In the genomic region with DNA sequence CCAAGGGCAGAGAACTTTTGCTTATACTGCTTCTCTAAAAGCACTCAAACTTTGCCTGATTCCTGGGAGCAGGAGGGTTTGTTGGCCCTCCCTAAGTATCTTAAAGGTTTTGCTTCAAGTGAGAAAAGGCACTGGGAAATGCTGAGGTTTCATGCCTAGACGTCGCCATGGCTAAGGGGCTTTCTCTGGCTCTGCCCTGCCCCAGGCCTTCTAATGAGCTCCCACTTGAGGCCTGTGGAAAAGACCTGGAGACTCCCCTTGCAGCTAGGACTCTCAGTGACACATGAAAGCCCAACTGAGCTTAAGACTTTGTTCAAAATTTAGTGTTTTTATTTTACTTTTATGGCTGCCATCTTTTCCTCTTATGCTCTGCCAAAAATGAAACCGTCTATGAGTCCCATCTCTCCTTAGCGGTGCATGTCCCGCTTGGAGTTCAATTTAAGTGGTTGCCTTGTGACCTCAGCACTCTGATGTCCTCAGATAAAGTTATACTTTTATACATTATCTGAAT, we compare ENCODE assay signal across 22 cellular contexts. TPM values are rescaled to one million over a fixed set of nuclear protein-coding genes. Genes with fewer than 3 reads are reported as not detected.
DNase-seq lines count a peak whose midpoint lies in the region; ATAC-seq and TF ChIP-seq lines count a peak whose summit lies in the region.
"Had no signal": no experiment of that assay in that cellular context is flagged by ENCODE, and none has a peak within 500 bp of the region (broad histone marks: within the 10 kb centered on the region; RNA-seq: fewer than 3 reads in every experiment).

No MANE protein-coding gene starts in this region.

- peak overlapping the region; percentile 70 for H3K4me3 Mint-ChIP-seq in activated naive CD4-positive, alpha-beta T cell treated with anti-CD3 and anti-CD28 coated beads, Interleukin-2, amount 50 U/mL, for 24 hours
- H3K4me3 Mint-ChIP-seq: stimulated activated memory B cell treated with anti-CD40 and anti-IgM and Interleukin-4, amounts not matched to agents 10 μg/mL and 1 μg/mL and 100 μg/mL, for 72 hours had no signal

- peaks cover 2% of the 10 kb centered on the region for H3K36me3 Mint-ChIP-seq in activated naive CD4-positive, alpha-beta T cell treated with anti-CD3 and anti-CD28 coated beads, Interleukin-2, amount 50 U/mL, for 24 hours
- H3K36me3 Mint-ChIP-seq: stimulated activated memory B cell treated with anti-CD40 and anti-IgM and Interleukin-4, amounts not matched to agents 10 μg/mL and 1 μg/mL and 100 μg/mL, for 72 hours had no signal

- intact Hi-C loops in dorsolateral prefrontal cortex (cut with DNase I), result loop anchor here in 1 of 2 donors (10.0 kb wide), 1 partner anchor 50 kb away; a partner anchor contains a TSS

- H3K9me3 ChIP-seq in mononuclear cell (ENCODE audit: low read depth, low read length) (no peaks in the 10 kb centered on the region), thymus (ENCODE audit: control insufficient read depth) (peaks cover 1% of the 10 kb centered on the region)
- H3K9me3 ChIP-seq: HAP-1, left ventricle myocardium inferior, psoas muscle, thoracic aorta had no signal

- no peak for TF ChIP-seq CTCF in dorsolateral prefrontal cortex (IDR thresholded peaks at IDR 0.05 in 54 of 56, conservative IDR thresholded peaks at IDR 0.05 in 2 of 56; ENCODE audit: low read depth in 1 of 56, partially characterized antibody in 56 of 56)

- H3K4me3 ChIP-seq in mononuclear cell (ENCODE audit: low read length) (peak overlapping the region; percentile 36), thymus (ENCODE audit: low read length) (peak overlapping the region; percentile 38), dorsolateral prefrontal cortex (no peak overlapping the region)
- H3K4me3 ChIP-seq: HAP-1, left ventricle myocardium inferior, psoas muscle, thoracic aorta had no signal

- no peaks in the 10 kb centered on the region for H3K36me3 ChIP-seq in thymus (ENCODE audit: control insufficient read depth, insufficient read depth)
- H3K36me3 ChIP-seq: HAP-1, left ventricle myocardium inferior, thoracic aorta had no signal

- peak overlapping the region; percentile 92 for H3K27ac ChIP-seq in thymus (ENCODE audit: low read depth)
- H3K27ac ChIP-seq in dorsolateral prefrontal cortex, result no peak overlapping the region
- H3K27ac ChIP-seq: left ventricle myocardium inferior, psoas muscle, thoracic aorta had no signal

- peaks cover 3% of the 10 kb centered on the region for H3K4me1 ChIP-seq in mononuclear cell (ENCODE audit: insufficient read depth, low read length)
- H3K4me1 ChIP-seq in thymus (ENCODE audit: control insufficient read depth, insufficient read depth, low read length), result peaks cover 25% of the 10 kb centered on the region
- H3K4me1 ChIP-seq: HAP-1, left ventricle myocardium inferior, psoas muscle had no signal

- DNase-seq in activated naive CD4-positive, alpha-beta T cell treated with anti-CD3 and anti-CD28 coated beads, Interleukin-2, amount 50 U/mL, for 16 hours, result no peak
- DNase-seq in activated CD8-positive, alpha-beta memory T cell treated with anti-CD3 and anti-CD28 coated beads, Interleukin-2, amount 50 U/mL, for 4 hours, result peak; percentile 30
- no peak for DNase-seq in dorsolateral prefrontal cortex
- no peak for DNase-seq in NCI-H345 treated with DMSO at 0.1 percent for 48 hours (lab: John Stamatoyannopoulos, UW; ENCODE audit: unreplicated experiment)
- DNase-seq: activated CD4-positive, CD25-positive, alpha-beta regulatory T cell; C1 segment of cervical spinal cord; hippocampal formation; left ventricle myocardium inferior; NCI-H1048; NCI-H187; NCI-H748 treated with DMSO at 0.1 percent for 48 hours; psoas muscle; stimulated activated CD4-positive, alpha-beta T cell treated with anti-CD3 and anti-CD28 coated beads, Interleukin-1b, Interleukin-23, amount 100 ng/mL, for 48 hours; T1000 had no signal

- 24% methylated on average over 5 of the region's 5 CpGs for WGBS in thymus

- ATAC-seq in GM21825 (IDR thresholded peaks at IDR 0.05; ENCODE audit: unreplicated experiment), result no peak
- ATAC-seq: psoas muscle; Right ventricle myocardium inferior; stimulated activated memory B cell treated with anti-CD40 and anti-IgM and Interleukin-4, amounts not matched to agents 10 μg/mL and 1 μg/mL and 100 μg/mL, for 72 hours had no signal

- H3K27me3 Mint-ChIP-seq in activated naive CD4-positive, alpha-beta T cell treated with anti-CD3 and anti-CD28 coated beads, Interleukin-2, amount 50 U/mL, for 24 hours, result no peaks in the 10 kb centered on the region

- no peak overlapping the region for H3K27ac Mint-ChIP-seq in activated naive CD4-positive, alpha-beta T cell treated with anti-CD3 and anti-CD28 coated beads, Interleukin-2, amount 50 U/mL, for 24 hours
- H3K27ac Mint-ChIP-seq: stimulated activated memory B cell treated with anti-CD40 and anti-IgM and Interleukin-4, amounts not matched to agents 10 μg/mL and 1 μg/mL and 100 μg/mL, for 72 hours had no signal

- H3K4me1 Mint-ChIP-seq in activated naive CD4-positive, alpha-beta T cell treated with anti-CD3 and anti-CD28 coated beads, Interleukin-2, amount 50 U/mL, for 24 hours, result peaks cover 12% of the 10 kb centered on the region
- H3K4me1 Mint-ChIP-seq: stimulated activated memory B cell treated with anti-CD40 and anti-IgM and Interleukin-4, amounts not matched to agents 10 μg/mL and 1 μg/mL and 100 μg/mL, for 72 hours had no signal

- H3K9me3 Mint-ChIP-seq in activated naive CD4-positive, alpha-beta T cell treated with anti-CD3 and anti-CD28 coated beads, Interleukin-2, amount 50 U/mL, for 24 hours, result no peaks in the 10 kb centered on the region

- H3K27me3 ChIP-seq in mononuclear cell (ENCODE audit: insufficient read depth, low read length) (no peaks in the 10 kb centered on the region), thymus (ENCODE audit: control insufficient read depth, insufficient read depth) (no peaks in the 10 kb centered on the region), dorsolateral prefrontal cortex (peaks cover 0 to 3% (median 0%) of the 10 kb centered on the region in 45 donors)

RNA-seq across cellular contexts. Expression of a gene that starts 49.3 kb away (rescaled TPM):
- total RNA-seq in mononuclear cell (19.1 TPM), dorsolateral prefrontal cortex (1 to 10 TPM in 9 of 120 experiments, under 1 TPM in 22, not detected in 89; 0.22 to 2.2 (median 0.62) TPM)
- polyA plus RNA-seq in thymus, result 0.27 TPM

RNA-seq across cellular contexts. Expression of a gene that starts 58.4 kb away (rescaled TPM):
- total RNA-seq in mononuclear cell, result 10.1 TPM
- polyA plus RNA-seq in thymus, result 38.4 TPM
- 10 to 100 TPM in 119 of 120 experiments, 1 to 10 TPM in 1; 9.5 to 25.6 (median 15.0) TPM for total RNA-seq in dorsolateral prefrontal cortex

Comparison
In these comparisons a context has a peak if more than half of its experiments do, and no peak if none do; other contexts are left out.
1. H3K4me3 ChIP-seq: peak in mononuclear cell (single experiment) and thymus (single experiment); none in dorsolateral prefrontal cortex (0 of 59).